Comparison of ENCODE assay signal across 15 cellular contexts in the genomic region with DNA sequence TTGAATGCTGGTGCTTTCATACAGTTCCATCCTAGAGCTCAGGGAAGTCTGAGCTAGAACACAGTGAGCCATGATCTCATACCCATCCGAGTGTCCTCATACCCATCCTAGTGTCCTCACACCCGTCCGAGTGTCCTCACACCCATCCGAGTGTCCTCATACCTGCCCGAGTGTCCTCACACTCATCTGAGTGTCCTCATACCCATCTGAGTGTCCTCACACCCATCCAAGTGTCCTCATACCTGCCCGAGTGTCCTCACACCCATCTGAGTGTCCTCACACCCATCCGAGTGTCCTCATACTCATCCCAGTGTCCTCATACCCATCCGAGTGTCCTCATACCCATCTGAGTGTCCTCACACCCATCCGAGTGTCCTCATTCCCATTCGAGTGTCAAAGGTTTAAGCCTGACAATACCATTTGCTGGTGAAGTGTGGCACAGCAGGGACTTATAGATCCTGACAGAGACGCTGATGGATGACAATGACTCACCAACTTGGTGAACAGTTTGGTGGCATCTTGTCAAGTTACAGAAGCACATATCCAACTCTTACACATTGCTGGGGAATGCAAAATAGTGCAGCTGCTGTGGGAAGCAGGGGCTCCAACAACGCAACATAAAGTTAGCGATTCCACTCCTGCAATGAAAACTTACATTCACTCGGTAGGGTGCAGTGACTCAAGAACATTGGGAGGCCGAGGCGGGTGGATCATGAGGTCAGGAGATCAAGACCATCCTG.
DNase-seq lines count a peak whose midpoint lies in the region; ATAC-seq, FAIRE-seq and TF ChIP-seq lines count a peak whose summit lies in the region.
"Had no signal": no experiment of that assay in that cellular context is flagged by ENCODE, and none has a peak within 500 bp of the region (broad histone marks: within the 10 kb centered on the region; RNA-seq: fewer than 3 reads in every experiment).

No MANE protein-coding gene starts in this region.

- H4K12ac ChIP-seq in trophoblast cell (ENCODE audit: low read depth, low read length): no peak overlapping the region

- no peaks in the 10 kb centered on the region for H3K9me3 Mint-ChIP-seq in endothelial cell (ENCODE audit: unreplicated experiment)
- H3K9me3 Mint-ChIP-seq in Calu3 (ENCODE audit: low read depth, unreplicated experiment): peaks cover 3% of the 10 kb centered on the region

- H2BK120ac ChIP-seq in H1 (replicated peaks; ENCODE audit: low read depth, low read length) (no peak overlapping the region), trophoblast cell (ENCODE audit: insufficient read depth, low read length, poor library complexity) (no peak overlapping the region)

- H3K56ac ChIP-seq in H1 (replicated peaks; ENCODE audit: insufficient read length, low read depth, low read length): no peak overlapping the region

- DNase-seq in Caki2 (ENCODE audit: low read depth): peak; percentile 26
- DNase-seq in LHCN-M2 (ENCODE audit: low read depth): peak; percentile 95
- peak in 1 of 2 experiments; percentile 7 for DNase-seq in H1 (ENCODE audit: low read depth in 1 of 2, low spot score in 2 of 2)
- DNase-seq in sigmoid colon: peak; percentile 40
- DNase-seq in trophoblast cell: no peak
- DNase-seq in endothelial cell (ENCODE audit: low spot score): no peak
- no peak for DNase-seq in Calu3
- DNase-seq: activated CD4-positive, alpha-beta memory T cell treated with anti-CD3 and anti-CD28 coated beads for 36 hours; central memory CD4-positive, alpha-beta T cell; stimulated activated naive CD8-positive, alpha-beta T cell treated with anti-CD3 and anti-CD28 coated beads, Interleukin-15, amount 100 ng/mL, for 72 hours; T-helper 2 cell had no signal

- in situ Hi-C loops in Caki2 (cut with HindIII; ENCODE audit: low pct_unique_long_range_greater_than_20kb, low sequenced_read_pairs): no loop called here

- H3K23ac ChIP-seq in H1 (ENCODE audit: insufficient read length) (no peak overlapping the region), trophoblast cell (ENCODE audit: low read length) (no peak overlapping the region)

- H3K4me1 Mint-ChIP-seq in endothelial cell (ENCODE audit: unreplicated experiment) (no peaks in the 10 kb centered on the region), Calu3 (ENCODE audit: low read depth, unreplicated experiment) (no peaks in the 10 kb centered on the region)

- no peaks in the 10 kb centered on the region for H4K20me1 ChIP-seq in H1 (replicated peaks in 1 of 2; ENCODE audit: control insufficient read depth in 1 of 2, insufficient read depth in 2 of 2, low read length in 2 of 2)

- 93% methylated on average over 16 of the region's 16 CpGs; no CpG with 5 or more reads in 1 of the 2 experiments for WGBS in H1 (ENCODE audit: extremely low coverage in 1 of 2, insufficient coverage in 1 of 2, insufficient read length in 1 of 2, insufficient replicate concordance in 2 of 2, low coverage in 1 of 2, low lambda C conversion rate in 2 of 2, missing lambda C conversion rate in 1 of 2), 2 experiments
- WGBS in sigmoid colon, 2 donors: 89% methylated on average over 16 of the region's 16 CpGs
- WGBS in trophoblast cell (ENCODE audit: extremely low coverage, insufficient coverage, insufficient read length): no CpG with 5 or more reads among the region's 16 CpGs

- no peaks in the 10 kb centered on the region for H3K36me3 ChIP-seq in H1 (ENCODE audit: control insufficient read depth in 2 of 4, insufficient read depth in 4 of 4, low read length in 3 of 4)
- no peaks in the 10 kb centered on the region for H3K36me3 ChIP-seq in sigmoid colon
- no peaks in the 10 kb centered on the region for H3K36me3 ChIP-seq in trophoblast cell (ENCODE audit: control insufficient read depth in 1 of 2, insufficient read depth in 2 of 2, low read length in 2 of 2)

- H3K79me1 ChIP-seq in H1 (ENCODE audit: low read depth, low read length) (no peaks in the 10 kb centered on the region), trophoblast cell (ENCODE audit: low read length) (no peaks in the 10 kb centered on the region)

- no peaks in the 10 kb centered on the region for H3K27me3 ChIP-seq in H1 (replicated peaks in 1 of 4; ENCODE audit: control insufficient read depth in 3 of 4, extremely low read depth in 1 of 4, insufficient read depth in 3 of 4, low read length in 3 of 4)
- no peaks in the 10 kb centered on the region for H3K27me3 ChIP-seq in sigmoid colon
- no peaks in the 10 kb centered on the region for H3K27me3 ChIP-seq in trophoblast cell (ENCODE audit: insufficient read depth, low read length)

- H3K23me2 ChIP-seq in H1 (ENCODE audit: low read depth, low read length): no peaks in the 10 kb centered on the region

- no peak for FAIRE-seq in H1 (lab: Jason Lieb, UNC)
- FAIRE-seq: D721Med had no signal

- no TSS peak for BruUV-seq in Calu3 (replicated peaks; lab: Mats Ljungman, UMichigan)

- H3K9ac ChIP-seq in H1 (replicated peaks in 1 of 4; ENCODE audit: extremely low read depth in 1 of 4, low read depth in 3 of 4, low read length in 3 of 4) (no peak overlapping the region), trophoblast cell (ENCODE audit: low read length) (no peak overlapping the region)

- H3K4me1 ChIP-seq in H1 (replicated peaks in 1 of 4; ENCODE audit: control insufficient read depth in 3 of 4, insufficient read depth in 4 of 4, low read length in 3 of 4) (no peaks in the 10 kb centered on the region), sigmoid colon (no peaks in the 10 kb centered on the region), trophoblast cell (ENCODE audit: control insufficient read depth in 1 of 2, insufficient read depth in 2 of 2, low read length in 2 of 2) (no peaks in the 10 kb centered on the region)

- H3K27ac Mint-ChIP-seq in endothelial cell (ENCODE audit: unreplicated experiment): no peak overlapping the region
- no peak overlapping the region for H3K27ac Mint-ChIP-seq in Calu3 (ENCODE audit: unreplicated experiment)
- H3K27ac Mint-ChIP-seq: activated CD4-positive, alpha-beta memory T cell treated with anti-CD3 and anti-CD28 coated beads for 36 hours; progenitor cell of endocrine pancreas; stimulated activated naive CD8-positive, alpha-beta T cell treated with anti-CD3 and anti-CD28 coated beads, Interleukin-15, amount 100 ng/mL, for 72 hours had no signal

- no peak overlapping the region for H3K18ac ChIP-seq in H1 (ENCODE audit: extremely low read depth, low read length)
- H3K18ac ChIP-seq in trophoblast cell (ENCODE audit: low read length): no peak overlapping the region

- H3K27ac ChIP-seq in H1 (ENCODE audit: low read depth, low read length): no peak overlapping the region
- no peak overlapping the region for H3K27ac ChIP-seq in sigmoid colon
- no peak overlapping the region for H3K27ac ChIP-seq in trophoblast cell (ENCODE audit: low read depth, low read length)
- H3K27ac ChIP-seq: epithelial cell of prostate had no signal

- H3K79me2 ChIP-seq in H1 (ENCODE audit: control insufficient read depth in 1 of 2, insufficient read depth in 2 of 2, low read length in 2 of 2) (no peaks in the 10 kb centered on the region), trophoblast cell (ENCODE audit: control insufficient read depth, insufficient read depth, low read length, poor library complexity) (no peaks in the 10 kb centered on the region)

- TF ChIP-seq EP300 in H1 (IDR thresholded peaks at IDR 0.05; ENCODE audit: borderline replicate concordance in 1 of 2, low read depth in 2 of 2, low read length in 2 of 2) (no peak), sigmoid colon (IDR thresholded peaks at IDR 0.05) (no peak)

- no peak for TF ChIP-seq POLR2A in H1 (IDR thresholded peaks at IDR 0.05; ENCODE audit: control extremely low read depth in 1 of 2, low read depth in 2 of 2, low read length in 2 of 2)
- no peak for TF ChIP-seq POLR2A in sigmoid colon (IDR thresholded peaks at IDR 0.05)

- H3K9me3 ChIP-seq in H1 (ENCODE audit: insufficient read depth in 2 of 2, low read depth in 1 of 2, low read length in 1 of 2) (peaks cover 0 to 3% of the 10 kb centered on the region in 2 experiments; a peak in 1 of 4 replicates), sigmoid colon (peaks cover 0 to 5% (median 1%) of the 10 kb centered on the region in 4 donors), trophoblast cell (ENCODE audit: insufficient read depth, low read depth, low read length) (peaks cover 16% of the 10 kb centered on the region)

- H3K4ac ChIP-seq in H1 (replicated peaks; ENCODE audit: insufficient read length, low read depth, low read length): no peak overlapping the region
- H3K4ac ChIP-seq in trophoblast cell (ENCODE audit: low read depth, low read length): no peak overlapping the region

- TF ChIP-seq CTCF in H1 (IDR thresholded peaks at IDR 0.05; ENCODE audit: control extremely low read depth in 1 of 3, insufficient read depth in 1 of 3, low read depth in 1 of 3, low read length in 3 of 3) (no peak), sigmoid colon (IDR thresholded peaks at IDR 0.05) (no peak), endothelial cell (IDR thresholded peaks at IDR 0.05; ENCODE audit: unreplicated experiment) (no peak), Calu3 (IDR thresholded peaks at IDR 0.05; ENCODE audit: unreplicated experiment) (no peak)

- H3K4me2 ChIP-seq in H1 (ENCODE audit: insufficient read depth in 1 of 2, low read depth in 2 of 2, low read length in 2 of 2) (no peak overlapping the region), trophoblast cell (ENCODE audit: low read length) (no peak overlapping the region)

- H4K8ac ChIP-seq in H1 (ENCODE audit: extremely low read depth, insufficient read depth, low read length) (no peak overlapping the region), trophoblast cell (ENCODE audit: low read depth, low read length) (no peak overlapping the region)

- H3K14ac ChIP-seq in H1 (ENCODE audit: insufficient read length): no peak overlapping the region
- H3K14ac ChIP-seq in trophoblast cell (ENCODE audit: low read length): no peak overlapping the region

- ATAC-seq in GM21619 (IDR thresholded peaks at IDR 0.05; ENCODE audit: unreplicated experiment): no peak
- ATAC-seq: stimulated activated naive CD8-positive, alpha-beta T cell treated with anti-CD3 and anti-CD28 coated beads, Interleukin-15, amount 100 ng/mL, for 72 hours had no signal

- H3K4me3 ChIP-seq in H1 (ENCODE audit: extremely low read depth in 1 of 4, insufficient read depth in 2 of 4, low read depth in 3 of 4, low read length in 4 of 4): no peak overlapping the region; a peak in 1 of 8 replicates
- H3K4me3 ChIP-seq in sigmoid colon: no peak overlapping the region
- no peak overlapping the region for H3K4me3 ChIP-seq in trophoblast cell (ENCODE audit: low read depth, low read length)

- H2BK5ac ChIP-seq in H1 (ENCODE audit: low read depth, low read length) (no peak overlapping the region), trophoblast cell (ENCODE audit: low read depth, low read length, poor library complexity) (no peak overlapping the region)

- no peak overlapping the region for H4K5ac ChIP-seq in H1 (ENCODE audit: insufficient read length, low read depth, low read length)

- intact Hi-C loops in sigmoid colon (cut with DNase I) (no loop called here), Calu3 (cut with micrococcal nuclease; ENCODE audit: unreplicated experiment) (no loop called here)

- no peak for TF ChIP-seq RAD21 in H1 (IDR thresholded peaks at IDR 0.05 in 1 of 2, conservative IDR thresholded peaks at IDR 0.05 in 1 of 2; ENCODE audit: low read depth in 2 of 2, low read length in 2 of 2)

- POLR2A ChIA-PET in H1 (lab: Charles Lee; ENCODE audit: partially characterized antibody): no interaction called here

- CTCF ChIA-PET in H1 (lab: Charles Lee; ENCODE audit: partially characterized antibody): interaction anchor here (0.7 kb wide), 2 partner anchors 106 to 411 kb away, joined by 3 read pairs; no protein-coding TSS in a partner anchor
- CTCF ChIA-PET in Calu3 (lab: Charles Lee): no interaction called here

- H3K27me3 Mint-ChIP-seq in endothelial cell (ENCODE audit: unreplicated experiment) (peaks cover 1% of the 10 kb centered on the region), Calu3 (ENCODE audit: unreplicated experiment) (peaks cover 13% of the 10 kb centered on the region)
- H3K27me3 Mint-ChIP-seq: activated CD4-positive, alpha-beta memory T cell treated with anti-CD3 and anti-CD28 coated beads for 36 hours had no signal

- H2AFZ ChIP-seq in H1 (ENCODE audit: low read length): no peak overlapping the region
- H2AFZ ChIP-seq in trophoblast cell (ENCODE audit: insufficient read depth, low read length, poor library complexity): no peak overlapping the region

- H2BK15ac ChIP-seq in H1 (ENCODE audit: low read length): 0 out of 2 replicates have a peak overlapping the region, but pooled peaks have one; percentile 46

- H2AK5ac ChIP-seq in H1 (ENCODE audit: low read depth, low read length) (no peak overlapping the region), trophoblast cell (ENCODE audit: low read length) (no peak overlapping the region)

- no peak overlapping the region for H3K4me3 Mint-ChIP-seq in endothelial cell (ENCODE audit: unreplicated experiment)
- no peak overlapping the region for H3K4me3 Mint-ChIP-seq in Calu3 (ENCODE audit: low read depth, unreplicated experiment)
- H3K4me3 Mint-ChIP-seq: activated CD4-positive, alpha-beta memory T cell treated with anti-CD3 and anti-CD28 coated beads for 36 hours; stimulated activated naive CD8-positive, alpha-beta T cell treated with anti-CD3 and anti-CD28 coated beads, Interleukin-15, amount 100 ng/mL, for 72 hours had no signal

- H2BK12ac ChIP-seq in H1 (ENCODE audit: low read depth, low read length) (no peak overlapping the region), trophoblast cell (ENCODE audit: low read length) (no peak overlapping the region)

- H4K91ac ChIP-seq in H1 (replicated peaks; ENCODE audit: insufficient read length, low read length): no peak overlapping the region
- H4K91ac ChIP-seq in trophoblast cell (ENCODE audit: low read depth, low read length): no peak overlapping the region

- H3K36me3 Mint-ChIP-seq in endothelial cell (ENCODE audit: low read depth, unreplicated experiment) (peaks cover 4% of the 10 kb centered on the region), Calu3 (ENCODE audit: insufficient read depth, unreplicated experiment) (no peaks in the 10 kb centered on the region)
- H3K36me3 Mint-ChIP-seq: activated CD4-positive, alpha-beta memory T cell treated with anti-CD3 and anti-CD28 coated beads for 36 hours had no signal

- H2BK20ac ChIP-seq in H1 (ENCODE audit: low read length): no peak overlapping the region

Comparison
In these comparisons a context has a peak if more than half of its experiments do, and no peak if none do; other contexts are left out.
1. DNase-seq: peak in Caki2 (single experiment), LHCN-M2 (single experiment) and sigmoid colon (single experiment); none in trophoblast cell (0 of 2), endothelial cell (single experiment) and Calu3 (single experiment).